Comparison of ENCODE assay signal across 1 cellular context in genomic region chr7:76226878-76227423, GRCh38. TPM values are rescaled to one million over a fixed set of nuclear protein-coding genes. Genes with fewer than 3 reads are reported as not detected.
"Had no signal": no experiment of that assay in that cellular context is flagged by ENCODE, and none has a peak within 500 bp of the region (broad histone marks: within the 10 kb centered on the region; RNA-seq: fewer than 3 reads in every experiment).

No MANE protein-coding gene starts in this region.

RNA-seq across cellular contexts. Expression of gene SRRM3, which starts 25.3 kb away (rescaled TPM):
- polyA plus RNA-seq: IgD-negative memory B cell had no signal
